8 cellular contexts compared by ENCODE assay signal in genomic region chr19:40609561-40610395, GRCh38. TPM values are rescaled to one million over a fixed set of nuclear protein-coding genes. Genes with fewer than 3 reads are reported as not detected.
DNase-seq lines count a peak whose midpoint lies in the region; ATAC-seq and TF ChIP-seq lines count a peak whose summit lies in the region.

No MANE protein-coding gene starts in this region.

- no peaks in the 10 kb centered on the region for H3K27me3 ChIP-seq in left ventricle myocardium inferior (ENCODE audit: low read depth)

- TF ChIP-seq POLR2A in GM18951 (IDR thresholded peaks at IDR 0.05; ENCODE audit: extremely low read depth, insufficient read depth, insufficient read length): peak; percentile 58

- peaks cover 39% of the 10 kb centered on the region for H3K4me1 Mint-ChIP-seq in activated naive CD8-positive, alpha-beta T cell treated with anti-CD3 and anti-CD28 coated beads for 36 hours

- H3K27me3 Mint-ChIP-seq in activated naive CD8-positive, alpha-beta T cell treated with anti-CD3 and anti-CD28 coated beads for 36 hours: no peaks in the 10 kb centered on the region

- DNase-seq in AG08396 (ENCODE audit: low spot score): peak; percentile 88
- DNase-seq in SKM-1 treated with dmso at 0.1 percent for 144 hours (lab: John Stamatoyannopoulos, UW; ENCODE audit: unreplicated experiment): peak; percentile 92
- peak; percentile 90 for DNase-seq in activated naive CD8-positive, alpha-beta T cell treated with anti-CD3 and anti-CD28 coated beads for 36 hours
- DNase-seq in left ventricle myocardium inferior: peak; percentile 90
- DNase-seq in retina: peak; percentile 67
- DNase-seq in NCI-H187 treated with DMSO at 0.1 percent for 48 hours (lab: John Stamatoyannopoulos, UW): no peak

- peak overlapping the region; percentile 57 for H3K4me3 ChIP-seq in left ventricle myocardium inferior

- H3K36me3 Mint-ChIP-seq in activated naive CD8-positive, alpha-beta T cell treated with anti-CD3 and anti-CD28 coated beads for 36 hours: peaks cover 11% of the 10 kb centered on the region

- peaks cover 79% of the 10 kb centered on the region for H3K4me1 ChIP-seq in left ventricle myocardium inferior

- TF ChIP-seq CTCF in left ventricle myocardium inferior (IDR thresholded peaks at IDR 0.05; ENCODE audit: borderline replicate concordance): no peak

- peak overlapping the region; percentile 78 for H3K4me3 Mint-ChIP-seq in activated naive CD8-positive, alpha-beta T cell treated with anti-CD3 and anti-CD28 coated beads for 36 hours

- peak overlapping the region; percentile 87 for H3K27ac Mint-ChIP-seq in activated naive CD8-positive, alpha-beta T cell treated with anti-CD3 and anti-CD28 coated beads for 36 hours

- peak overlapping the region; percentile 90 for H3K27ac ChIP-seq in left ventricle myocardium inferior (replicated peaks)

- intact Hi-C loops in left ventricle myocardium inferior (cut with micrococcal nuclease): no loop called here

- no peaks in the 10 kb centered on the region for H3K36me3 ChIP-seq in left ventricle myocardium inferior

- H3K9me3 ChIP-seq in left ventricle myocardium inferior (replicated peaks): no peaks in the 10 kb centered on the region

- in situ Hi-C loops in GM18951 (cut with MboI; ENCODE audit: low sequenced_read_pairs, unreplicated experiment): no loop called here

- H3K9me3 Mint-ChIP-seq in activated naive CD8-positive, alpha-beta T cell treated with anti-CD3 and anti-CD28 coated beads for 36 hours: no peaks in the 10 kb centered on the region

- peak; percentile 48 for ATAC-seq in HG03520 (IDR thresholded peaks at IDR 0.05; ENCODE audit: unreplicated experiment)

RNA-seq across cellular contexts. Expression of gene LTBP4, which starts 8.6 kb away (rescaled TPM):
- 100 to 1,000 TPM in 1 of 2 experiments, 10 to 100 TPM in 1; 99.3 to 102 TPM for total RNA-seq in activated naive CD8-positive, alpha-beta T cell treated with anti-CD3 and anti-CD28 coated beads for 36 hours
- total RNA-seq in left ventricle myocardium inferior: 260 TPM

RNA-seq across cellular contexts. Expression of gene SHKBP1, which starts 33.1 kb away (rescaled TPM):
- total RNA-seq in activated naive CD8-positive, alpha-beta T cell treated with anti-CD3 and anti-CD28 coated beads for 36 hours: 10 to 100 TPM; 71.1 to 74.5 TPM
- 14.8 TPM for total RNA-seq in left ventricle myocardium inferior
